10 cellular contexts compared by ENCODE assay signal in the genomic region with DNA sequence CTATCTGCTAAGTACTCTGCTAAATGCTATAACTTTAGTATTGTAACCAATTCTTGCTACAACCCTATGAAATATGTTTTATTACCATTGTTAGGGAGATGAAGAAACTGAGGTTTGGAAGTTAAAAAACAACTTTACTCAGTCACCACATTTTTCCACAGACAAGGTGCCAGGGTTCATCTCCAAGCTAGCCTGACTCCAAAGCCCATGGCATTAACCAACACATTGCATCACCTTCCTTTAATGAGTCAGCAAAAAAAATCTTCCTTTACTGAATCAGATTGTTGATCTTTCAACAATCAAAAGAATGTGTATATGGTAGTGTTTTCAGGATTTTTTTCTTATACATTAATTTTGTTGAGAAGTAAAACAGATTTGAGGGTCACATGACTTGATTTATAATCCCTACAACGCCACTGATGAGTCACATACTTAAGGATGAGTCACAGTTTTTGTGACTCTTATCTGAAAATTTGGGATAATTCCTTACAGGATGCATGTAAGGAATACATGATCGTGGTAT. TPM values are rescaled to one million over a fixed set of nuclear protein-coding genes. Genes with fewer than 3 reads are reported as not detected.
DNase-seq lines count a peak whose midpoint lies in the region; ATAC-seq and TF ChIP-seq lines count a peak whose summit lies in the region.
"Had no signal": no experiment of that assay in that cellular context is flagged by ENCODE, and none has a peak within 500 bp of the region (broad histone marks: within the 10 kb centered on the region; RNA-seq: fewer than 3 reads in every experiment).

No MANE protein-coding gene starts in this region.

- H2AFZ ChIP-seq in PC-9 (no peak overlapping the region), neuronal stem cell (ENCODE audit: low read length) (no peak overlapping the region)

- H3K27me3 ChIP-seq in PC-9 (ENCODE audit: insufficient read depth, low read depth) (no peaks in the 10 kb centered on the region), vagina (no peaks in the 10 kb centered on the region), neuronal stem cell (ENCODE audit: control insufficient read depth in 3 of 3, insufficient read depth in 3 of 3, low read depth in 1 of 3, low read length in 3 of 3) (no peaks in the 10 kb centered on the region)
- H3K27me3 ChIP-seq: BLaER1 treated with 17β-estradiol and CSF1 and Interleukin-3, amounts not matched to agents 10 nM and 100 nM had no signal

- H3K79me1 ChIP-seq in neuronal stem cell (ENCODE audit: low read depth, low read length) = no peaks in the 10 kb centered on the region

- peaks cover 38% of the 10 kb centered on the region for H3K4me1 Mint-ChIP-seq in activated CD8-positive, alpha-beta T cell treated with anti-CD3 and anti-CD28 coated beads for 36 hours (ENCODE audit: low read depth)
- H3K4me1 Mint-ChIP-seq in activated CD8-positive, alpha-beta T cell treated with anti-CD3 and anti-CD28 coated beads, Interleukin-2, amount 10 ng/mL, durations not matched to agents 7 days and 5 days (ENCODE audit: low read depth) = peaks cover 35% of the 10 kb centered on the region

- peak overlapping the region; percentile 7 for H3K27ac Mint-ChIP-seq in activated CD8-positive, alpha-beta T cell treated with anti-CD3 and anti-CD28 coated beads for 36 hours
- H3K27ac Mint-ChIP-seq in activated CD8-positive, alpha-beta T cell treated with anti-CD3 and anti-CD28 coated beads, Interleukin-2, amount 10 ng/mL, durations not matched to agents 7 days and 5 days = no peak overlapping the region

- peaks cover 11% of the 10 kb centered on the region; the same call in 1 of the 2 replicates for H3F3A ChIP-seq in PC-9 (ENCODE audit: insufficient read depth, low read depth)

- peaks cover 16% of the 10 kb centered on the region for H3K36me3 Mint-ChIP-seq in activated CD8-positive, alpha-beta T cell treated with anti-CD3 and anti-CD28 coated beads for 36 hours (ENCODE audit: low read depth)
- H3K36me3 Mint-ChIP-seq in activated CD8-positive, alpha-beta T cell treated with anti-CD3 and anti-CD28 coated beads, Interleukin-2, amount 10 ng/mL, durations not matched to agents 7 days and 5 days (ENCODE audit: low read depth) = peaks cover 17% of the 10 kb centered on the region

- peaks cover 4% of the 10 kb centered on the region for H3K9me3 ChIP-seq in PC-9 (ENCODE audit: insufficient read depth, low read depth)
- no peaks in the 10 kb centered on the region for H3K9me3 ChIP-seq in vagina
- H3K9me3 ChIP-seq in neuronal stem cell (replicated peaks in 1 of 2; ENCODE audit: control insufficient read depth in 2 of 2, insufficient read depth in 1 of 2, low read depth in 1 of 2, low read length in 2 of 2) = no peaks in the 10 kb centered on the region
- H3K9me3 ChIP-seq: BLaER1 treated with 17β-estradiol and CSF1 and Interleukin-3, amounts not matched to agents 10 nM and 100 nM had no signal

- intact Hi-C loops in activated CD8-positive, alpha-beta T cell treated with anti-CD3 and anti-CD28 coated beads for 36 hours (cut with micrococcal nuclease) = no loop called here
- intact Hi-C loops in PC-9 (cut with micrococcal nuclease; ENCODE audit: unreplicated experiment) (no loop called here), vagina (cut with DNase I) (no loop called here)

- H3K4me3 ChIP-seq in PC-9 (no peak overlapping the region), fibroblast of mammary gland (ENCODE audit: control insufficient read depth, low read depth, low read length) (no peak overlapping the region), vagina (no peak overlapping the region), neuronal stem cell (ENCODE audit: low read length in 2 of 2) (no peak overlapping the region)
- H3K4me3 ChIP-seq: BLaER1 treated with 17β-estradiol and CSF1 and Interleukin-3, amounts not matched to agents 10 nM and 100 nM had no signal

- POLR2A ChIA-PET in activated CD8-positive, alpha-beta T cell treated with anti-CD3 and anti-CD28 coated beads for 36 hours (lab: Charles Lee) = no interaction called here
- POLR2A ChIA-PET in activated CD8-positive, alpha-beta T cell treated with anti-CD3 and anti-CD28 coated beads, Interleukin-2, amount 10 ng/mL, durations not matched to agents 7 days and 5 days (lab: Charles Lee) = no interaction called here
- POLR2A ChIA-PET in PC-9 (lab: Charles Lee; ENCODE audit: unreplicated experiment) = no interaction called here

- H4K8ac ChIP-seq in neuronal stem cell (ENCODE audit: low read depth, low read length) = no peak overlapping the region

- ATAC-seq in activated CD8-positive, alpha-beta T cell treated with anti-CD3 and anti-CD28 coated beads for 36 hours = no peak
- no peak for ATAC-seq in activated CD8-positive, alpha-beta T cell treated with anti-CD3 and anti-CD28 coated beads, Interleukin-2, amount 10 ng/mL, durations not matched to agents 7 days and 5 days

- no peak overlapping the region for H2AK5ac ChIP-seq in neuronal stem cell (ENCODE audit: low read depth, low read length)

- no peak for DNase-seq in activated CD8-positive, alpha-beta T cell treated with anti-CD3 and anti-CD28 coated beads for 36 hours
- DNase-seq in activated CD8-positive, alpha-beta T cell treated with anti-CD3 and anti-CD28 coated beads, Interleukin-2, amount 10 ng/mL, durations not matched to agents 7 days and 5 days = no peak
- DNase-seq in PC-9 = peak in 1 of 2 experiments; percentile 71
- peak; percentile 88 for DNase-seq in fibroblast of mammary gland (ENCODE audit: low read depth)
- DNase-seq in stromal cell of bone marrow (ENCODE audit: low read depth) = peak; percentile 74
- DNase-seq in vagina (ENCODE audit: extremely low spot score in 2 of 2) = no peak
- DNase-seq in HK-2 (ENCODE audit: unreplicated experiment) = no peak
- DNase-seq in neuronal stem cell (ENCODE audit: low spot score) = no peak
- DNase-seq: NCI-H748 treated with DMSO at 0.1 percent for 48 hours had no signal

- no peak overlapping the region for H3K23ac ChIP-seq in neuronal stem cell (ENCODE audit: low read depth, low read length, poor library complexity)

- peak overlapping the region; percentile 74 for H3K27ac ChIP-seq in PC-9
- H3K27ac ChIP-seq in vagina = no peak overlapping the region
- no peak overlapping the region for H3K27ac ChIP-seq in neuronal stem cell (replicated peaks; ENCODE audit: low read length)

- H3K79me2 ChIP-seq in PC-9 (ENCODE audit: low read depth) = no peaks in the 10 kb centered on the region

- BruUV-seq in PC-9 (replicated peaks; lab: Mats Ljungman, UMichigan) = no TSS peak

- no peak overlapping the region for H2BK15ac ChIP-seq in neuronal stem cell (ENCODE audit: low read length)

- CTCF ChIA-PET in activated CD8-positive, alpha-beta T cell treated with anti-CD3 and anti-CD28 coated beads for 36 hours (lab: Charles Lee) = interaction anchor here (0.9 kb wide), 1 partner anchor 258 kb away, joined by 3 read pairs; no protein-coding TSS in a partner anchor
- CTCF ChIA-PET in activated CD8-positive, alpha-beta T cell treated with anti-CD3 and anti-CD28 coated beads, Interleukin-2, amount 10 ng/mL, durations not matched to agents 7 days and 5 days (lab: Charles Lee) = no interaction called here
- CTCF ChIA-PET in PC-9 (lab: Charles Lee) = no interaction called here

- no peak overlapping the region for H4K91ac ChIP-seq in neuronal stem cell (ENCODE audit: low read depth, low read length, poor library complexity)

- H2BK5ac ChIP-seq in neuronal stem cell (ENCODE audit: low read length) = no peak overlapping the region

- no CpG with 5 or more reads among the region's 2 CpGs for WGBS in neuronal stem cell (ENCODE audit: extremely low coverage in 2 of 2, insufficient read length in 2 of 2, insufficient replicate concordance in 1 of 2), 2 donors

- H3K4me2 ChIP-seq in PC-9 (peak overlapping the region; percentile 9; the same call in 1 of the 2 replicates), neuronal stem cell (ENCODE audit: insufficient read depth, low read length, poor library complexity, severe bottlenecking) (no peak overlapping the region)

- TF ChIP-seq CTCF in activated CD8-positive, alpha-beta T cell treated with anti-CD3 and anti-CD28 coated beads for 36 hours (IDR thresholded peaks at IDR 0.05) = no peak
- TF ChIP-seq CTCF in PC-9 (conservative IDR thresholded peaks at IDR 0.05) = no peak
- no peak for TF ChIP-seq CTCF in fibroblast of mammary gland (conservative IDR thresholded peaks at IDR 0.05; ENCODE audit: control insufficient read depth, insufficient read depth, low read depth, low read length)
- no peak for TF ChIP-seq CTCF in vagina (IDR thresholded peaks at IDR 0.05)

- H3K18ac ChIP-seq in neuronal stem cell (ENCODE audit: low read length) = no peak overlapping the region

- H3K4me1 ChIP-seq in PC-9 (replicated peaks; ENCODE audit: insufficient read depth) = peaks cover 12% of the 10 kb centered on the region
- H3K4me1 ChIP-seq in vagina = peaks cover 38% of the 10 kb centered on the region
- peaks cover 18 to 25% of the 10 kb centered on the region in 2 donors for H3K4me1 ChIP-seq in neuronal stem cell (ENCODE audit: control insufficient read depth in 2 of 2, insufficient read depth in 1 of 2, low read depth in 1 of 2, low read length in 2 of 2)

- no peak overlapping the region for H3K9ac ChIP-seq in neuronal stem cell (ENCODE audit: low read depth, low read length, poor library complexity)
- H3K9ac ChIP-seq: BLaER1 treated with 17β-estradiol and CSF1 and Interleukin-3, amounts not matched to agents 10 nM and 100 nM had no signal

- no peaks in the 10 kb centered on the region for H3K27me3 Mint-ChIP-seq in activated CD8-positive, alpha-beta T cell treated with anti-CD3 and anti-CD28 coated beads for 36 hours
- no peaks in the 10 kb centered on the region for H3K27me3 Mint-ChIP-seq in activated CD8-positive, alpha-beta T cell treated with anti-CD3 and anti-CD28 coated beads, Interleukin-2, amount 10 ng/mL, durations not matched to agents 7 days and 5 days (ENCODE audit: low read depth)

- H2BK12ac ChIP-seq in neuronal stem cell (ENCODE audit: low read length) = no peak overlapping the region

- no peaks in the 10 kb centered on the region for H4K20me1 ChIP-seq in PC-9 (ENCODE audit: insufficient read depth)

- H3K9me3 Mint-ChIP-seq in activated CD8-positive, alpha-beta T cell treated with anti-CD3 and anti-CD28 coated beads for 36 hours = no peaks in the 10 kb centered on the region
- H3K9me3 Mint-ChIP-seq in activated CD8-positive, alpha-beta T cell treated with anti-CD3 and anti-CD28 coated beads, Interleukin-2, amount 10 ng/mL, durations not matched to agents 7 days and 5 days (ENCODE audit: insufficient read depth) = no peaks in the 10 kb centered on the region

- H3K4me3 Mint-ChIP-seq in activated CD8-positive, alpha-beta T cell treated with anti-CD3 and anti-CD28 coated beads for 36 hours = no peak overlapping the region
- no peak overlapping the region for H3K4me3 Mint-ChIP-seq in activated CD8-positive, alpha-beta T cell treated with anti-CD3 and anti-CD28 coated beads, Interleukin-2, amount 10 ng/mL, durations not matched to agents 7 days and 5 days

- H3K4ac ChIP-seq in neuronal stem cell (ENCODE audit: low read length) = no peak overlapping the region

- H2BK120ac ChIP-seq in neuronal stem cell (ENCODE audit: low read depth, low read length) = no peak overlapping the region

- TF ChIP-seq POLR2A in vagina (IDR thresholded peaks at IDR 0.05) = no peak

- H3K14ac ChIP-seq in neuronal stem cell (ENCODE audit: low read length) = no peak overlapping the region

- peaks cover 14% of the 10 kb centered on the region; the same call in 1 of the 2 replicates for H3K36me3 ChIP-seq in PC-9 (ENCODE audit: low read depth)
- H3K36me3 ChIP-seq in vagina = peaks cover 0 to 13% of the 10 kb centered on the region in 2 donors
- H3K36me3 ChIP-seq in neuronal stem cell (replicated peaks in 1 of 2; ENCODE audit: control insufficient read depth in 2 of 2, insufficient read depth in 2 of 2, low read length in 2 of 2) = peaks cover 4 to 10% of the 10 kb centered on the region in 2 donors

- H3K9me2 ChIP-seq in PC-9 (ENCODE audit: insufficient read depth) = no peaks in the 10 kb centered on the region

RNA-seq across cellular contexts. Expression of gene MAN1A1, which starts 41.5 kb away (rescaled TPM):
- total RNA-seq in activated CD8-positive, alpha-beta T cell treated with anti-CD3 and anti-CD28 coated beads for 36 hours = 10 to 100 TPM; 18.5 to 19.4 TPM
- total RNA-seq in activated CD8-positive, alpha-beta T cell treated with anti-CD3 and anti-CD28 coated beads, Interleukin-2, amount 10 ng/mL, durations not matched to agents 7 days and 5 days = 10 to 100 TPM; 13.7 to 13.9 TPM
- 13.3 and 13.4 TPM in 2 replicates for total RNA-seq in PC-9 (2021)
- total RNA-seq in vagina = 71.2 TPM
- 6.4 TPM for polyA plus RNA-seq in neuronal stem cell (2013, experiment 1 of 2)
- polyA plus RNA-seq in neuronal stem cell (2013, experiment 2 of 2) = 6.5 TPM

Comparison
In these comparisons a context has a peak if more than half of its experiments do, and no peak if none do; other contexts are left out.
1. DNase-seq: peak in fibroblast of mammary gland (single experiment) and stromal cell of bone marrow (single experiment); none in activated CD8-positive, alpha-beta T cell treated with anti-CD3 and anti-CD28 coated beads for 36 hours (single experiment), activated CD8-positive, alpha-beta T cell treated with anti-CD3 and anti-CD28 coated beads, Interleukin-2, amount 10 ng/mL, durations not matched to agents 7 days and 5 days (single experiment), vagina (0 of 2), HK-2 (single experiment) and neuronal stem cell (single experiment).